Comparison of ENCODE assay signal across 9 cellular contexts in genomic region chr19:1001538-1002166, GRCh38. TPM values are rescaled to one million over a fixed set of nuclear protein-coding genes. Genes with fewer than 3 reads are reported as not detected.
DNase-seq lines count a peak whose midpoint lies in the region; ATAC-seq, FAIRE-seq and TF ChIP-seq lines count a peak whose summit lies in the region.
"Had no signal": no experiment of that assay in that cellular context is flagged by ENCODE, and none has a peak within 500 bp of the region (broad histone marks: within the 10 kb centered on the region; RNA-seq: fewer than 3 reads in every experiment).

No MANE protein-coding gene starts in this region.

- H3K4me1 ChIP-seq in PC-3 (ENCODE audit: insufficient read depth, low read length): no peaks in the 10 kb centered on the region
- H3K4me1 ChIP-seq in small intestine (ENCODE audit: control insufficient read depth in 2 of 2, insufficient read depth in 1 of 2, low read depth in 1 of 2, low read length in 1 of 2): peaks cover 0 to 2% of the 10 kb centered on the region in 2 donors

- ATAC-seq in PC-3 (peak; percentile 53), HG02678 (IDR thresholded peaks at IDR 0.05; ENCODE audit: unreplicated experiment) (no peak)

- H3K27ac ChIP-seq in PC-3 (ENCODE audit: low read length) (no peak overlapping the region), small intestine (ENCODE audit: low read depth in 1 of 2, low read length in 1 of 2) (no peak overlapping the region)

- H3K79me2 ChIP-seq in PC-3 (ENCODE audit: low read length): no peaks in the 10 kb centered on the region

- POLR2A ChIA-PET in PC-3 (lab: Charles Lee; ENCODE audit: unreplicated experiment): no interaction called here

- intact Hi-C loops in PC-3 (cut with micrococcal nuclease): no loop called here
- intact Hi-C loops in head of caudate nucleus (cut with DNase I): no loop called here

- H2AFZ ChIP-seq in PC-3 (ENCODE audit: low read length): no peak overlapping the region

- H3K9ac ChIP-seq in PC-3 (ENCODE audit: low read length): no peak overlapping the region

- peak overlapping the region; percentile 7; the same call in 1 of the 2 replicates for H3K4me2 ChIP-seq in PC-3 (ENCODE audit: low read length)

- CTCF ChIA-PET in PC-3 (lab: Charles Lee): interaction anchor here (0.6 kb wide), 1 partner anchor 16 kb away, joined by 4 read pairs; no protein-coding TSS in a partner anchor

- no TSS peak for BruUV-seq in PC-3 (replicated peaks; lab: Mats Ljungman, UMichigan)

- DNase-seq in NCI-H146 (lab: John Stamatoyannopoulos, UW) (peak; percentile 15), NCI-H146 treated with DMSO at 0.1 percent for 48 hours (lab: John Stamatoyannopoulos, UW; ENCODE audit: unreplicated experiment) (no peak), PC-3 (peak; percentile 41), head of caudate nucleus (peak in 35 of 42 donors; percentile 25 to 82 (median 55)), small intestine (peak; percentile 34), HCEC 1CT (no peak)
- peak; percentile 58 for DNase-seq in activated T-helper 9 cell treated with anti-CD3 and anti-CD28 coated beads, Interleukin-2, amount 50 U/mL, for 16 hours (ENCODE audit: low read depth)

- 3 to 9% (median 6%) methylated on average over 19 to 20 of the region's 20 CpGs for WGBS in small intestine, 3 donors

- H3K27me3 ChIP-seq in PC-3 (ENCODE audit: low read length): no peaks in the 10 kb centered on the region
- peaks cover 0 to 20% of the 10 kb centered on the region in 2 donors for H3K27me3 ChIP-seq in small intestine (ENCODE audit: control insufficient read depth in 2 of 2, insufficient read depth in 2 of 2, low read length in 2 of 2)

- FAIRE-seq in small intestine (lab: Jason Lieb, UNC): no peak
- FAIRE-seq: G401.6 had no signal

- H4K20me1 ChIP-seq in PC-3 (ENCODE audit: low read length): no peaks in the 10 kb centered on the region

- TF ChIP-seq CTCF in PC-3 (conservative IDR thresholded peaks at IDR 0.05; ENCODE audit: low read depth, low read length): peak; percentile 84

- H3K36me3 ChIP-seq in PC-3 (ENCODE audit: low read depth, low read length) (no peaks in the 10 kb centered on the region), small intestine (ENCODE audit: control insufficient read depth in 2 of 2, insufficient read depth in 2 of 2, low read length in 2 of 2) (no peaks in the 10 kb centered on the region)

- H3K9me2 ChIP-seq in PC-3 (replicated peaks; ENCODE audit: low read length): no peaks in the 10 kb centered on the region

- H3K4me3 ChIP-seq in PC-3 (ENCODE audit: low read length) (no peak overlapping the region), small intestine (ENCODE audit: low read depth in 1 of 2, low read length in 2 of 2) (no peak overlapping the region)

- H3K9me3 ChIP-seq in PC-3 (ENCODE audit: low read length) (no peaks in the 10 kb centered on the region), small intestine (ENCODE audit: control insufficient read depth, low read depth) (no peaks in the 10 kb centered on the region)

- no peaks in the 10 kb centered on the region for H3F3A ChIP-seq in PC-3 (ENCODE audit: low read length, unreplicated experiment)

RNA-seq across cellular contexts. Expression of gene GRIN3B, which starts 1.4 kb away (rescaled TPM):
- 0.63 and 0.69 TPM in 2 replicates for total RNA-seq in PC-3 (2014; rRNA removed)
- polyA plus RNA-seq in small intestine: under 1 TPM in 1 of 3 donors, not detected in 2; 0.10 TPM

RNA-seq across cellular contexts. Expression of gene WDR18, which starts 17.5 kb away (rescaled TPM):
- total RNA-seq in PC-3 (2014; rRNA removed): 56.7 and 99.6 TPM in 2 replicates
- 10 to 100 TPM; 56.2 to 70.8 (median 58.8) TPM for polyA plus RNA-seq in small intestine

RNA-seq across cellular contexts. Expression of gene TMEM259, which starts 19.3 kb away (rescaled TPM):
- 136 and 162 TPM in 2 replicates for total RNA-seq in PC-3 (2014; rRNA removed)
- polyA plus RNA-seq in small intestine: 100 to 1,000 TPM; 153 to 313 (median 219) TPM

RNA-seq across cellular contexts. Expression of gene RNU6-2, which starts 19.7 kb away (rescaled TPM):
- not detected in 2 replicates for total RNA-seq in PC-3 (2014; rRNA removed)
- polyA plus RNA-seq in small intestine: not detected

RNA-seq across cellular contexts. Expression of gene CNN2, which starts 24.8 kb away (rescaled TPM):
- total RNA-seq in PC-3 (2014; rRNA removed): 97.9 and 107 TPM in 2 replicates
- 10 to 100 TPM; 14.5 to 34.4 (median 26.2) TPM for polyA plus RNA-seq in small intestine

Comparison
In these comparisons a context has a peak if more than half of its experiments do, and no peak if none do; other contexts are left out.
1. DNase-seq: peak in NCI-H146 (single experiment), PC-3 (single experiment), activated T-helper 9 cell treated with anti-CD3 and anti-CD28 coated beads, Interleukin-2, amount 50 U/mL, for 16 hours (single experiment), head of caudate nucleus (35 of 42) and small intestine (single experiment); none in NCI-H146 treated with DMSO at 0.1 percent for 48 hours (single experiment) and HCEC 1CT (single experiment).